8 cellular contexts compared by ENCODE assay signal in genomic region chr17:7439462-7440112, GRCh38. TPM values are rescaled to one million over a fixed set of nuclear protein-coding genes. Genes with fewer than 3 reads are reported as not detected.
DNase-seq lines count a peak whose midpoint lies in the region; ATAC-seq and TF ChIP-seq lines count a peak whose summit lies in the region.

Gene FGF11 (plus strand): TSS chr17:7439512. CDS start chr17:7439621, 109 bp downstream.

- no peaks in the 10 kb centered on the region for H3K9me3 ChIP-seq in CD8-positive, alpha-beta T cell (ENCODE audit: low read length)
- H3K9me3 ChIP-seq in Peyer's patch (no peaks in the 10 kb centered on the region), esophagus muscularis mucosa (no peaks in the 10 kb centered on the region), osteoblast (ENCODE audit: low read depth, low read length) (no peaks in the 10 kb centered on the region)

- H3K4me1 ChIP-seq in CD8-positive, alpha-beta T cell (ENCODE audit: insufficient read depth, low read length): peaks cover 49% of the 10 kb centered on the region
- H3K4me1 ChIP-seq in Peyer's patch (peaks cover 8 to 48% (median 30%) of the 10 kb centered on the region in 4 donors), esophagus muscularis mucosa (peaks cover 59 to 72% (median 67%) of the 10 kb centered on the region in 4 donors), osteoblast (ENCODE audit: insufficient read depth, low read length) (peaks cover 35% of the 10 kb centered on the region)

- H3K27ac ChIP-seq in CD8-positive, alpha-beta T cell (ENCODE audit: low read depth, low read length): no peak within 1 kb of the TSS
- H3K27ac ChIP-seq in Peyer's patch (peak within 1 kb of the TSS in 1 of 4 donors; percentile 78), esophagus muscularis mucosa (replicated peaks in 1 of 4) (no peak within 1 kb of the TSS), osteoblast (ENCODE audit: low read depth, low read length) (no peak within 1 kb of the TSS)

- TF ChIP-seq POLR2A in Peyer's patch (IDR thresholded peaks at IDR 0.05): no peak
- no peak for TF ChIP-seq POLR2A in esophagus muscularis mucosa (IDR thresholded peaks at IDR 0.05; ENCODE audit: low read depth)

- intact Hi-C loops in CD8-positive, alpha-beta T cell (cut with DNase I, micrococcal nuclease): loop anchor here in 1 of 2 experiments (5.0 kb wide), 3 partner anchors 108 to 392 kb away; partner anchors contain the start of genes CLDN7 and TNFSF12
- intact Hi-C loops in esophagus muscularis mucosa (cut with DNase I): loop anchor here (5.0 kb wide), 2 partner anchors 48 to 118 kb away; partner anchors contain the start of gene TNFSF13

- peak within 1 kb of the TSS; percentile 85 for H3K4me2 ChIP-seq in osteoblast (ENCODE audit: insufficient read depth, low read length)

- peaks cover 38% of the 10 kb centered on the region for H3K27me3 Mint-ChIP-seq in CD8-positive, alpha-beta T cell (ENCODE audit: low read depth)

- peak within 1 kb of the TSS; percentile 80 for H3K4me3 Mint-ChIP-seq in CD8-positive, alpha-beta T cell

- DNase-seq in CD8-positive, alpha-beta T cell: peak in 1 of 7 experiments; percentile 17
- DNase-seq in Peyer's patch: no peak
- no peak for DNase-seq in esophagus muscularis mucosa (ENCODE audit: extremely low spot score)
- DNase-seq in osteoblast (ENCODE audit: insufficient read length, low spot score, missing footprints): peak; percentile 59
- DNase-seq in CD1c-positive myeloid dendritic cell (ENCODE audit: extremely low spot score): no peak
- no peak for DNase-seq in cortex of kidney (lab: John Stamatoyannopoulos, UW)
- DNase-seq in omental fat pad (ENCODE audit: low spot score): no peak
- DNase-seq in NCI-H1930 (lab: John Stamatoyannopoulos, UW): no peak

- POLR2A ChIA-PET in CD8-positive, alpha-beta T cell (lab: Charles Lee): interaction anchor here (1.3 to 3.4 kb wide), 4 partner anchors 16 to 74 kb away, joined by 3 to 14 read pairs (median 4); partner anchors contain the start of gene POLR2A

- H3K9me3 Mint-ChIP-seq in CD8-positive, alpha-beta T cell: no peaks in the 10 kb centered on the region

- H3K79me2 ChIP-seq in osteoblast (ENCODE audit: insufficient read depth, low read length): no peaks in the 10 kb centered on the region

- H3K27me3 ChIP-seq in CD8-positive, alpha-beta T cell (ENCODE audit: insufficient read depth, low read length): peaks cover 10% of the 10 kb centered on the region
- H3K27me3 ChIP-seq in Peyer's patch (peaks cover 0 to 19% of the 10 kb centered on the region in 2 donors), esophagus muscularis mucosa (peaks cover 0 to 97% (median 37%) of the 10 kb centered on the region in 4 donors), osteoblast (ENCODE audit: insufficient read depth, low read length) (peaks cover 40% of the 10 kb centered on the region)

- CTCF ChIA-PET in CD8-positive, alpha-beta T cell (lab: Charles Lee): interaction anchor here (0.8 to 8.2 kb wide), 6 partner anchors 9 to 121 kb away, joined by 3 to 120 read pairs (median 7); partner anchors contain the start of genes KCTD11 and TMEM95

- no peak for ATAC-seq in CD8-positive, alpha-beta T cell
- ATAC-seq in omental fat pad (ENCODE audit: low FRiP score): no peak

- no peaks in the 10 kb centered on the region for H4K20me1 ChIP-seq in osteoblast (ENCODE audit: insufficient read depth, low read length)

- H3K4me1 Mint-ChIP-seq in CD8-positive, alpha-beta T cell (ENCODE audit: low read depth): peaks cover 47% of the 10 kb centered on the region

- H3K4me3 ChIP-seq in CD8-positive, alpha-beta T cell (ENCODE audit: low read depth, low read length): peak within 1 kb of the TSS; percentile 44
- H3K4me3 ChIP-seq in Peyer's patch (peak within 1 kb of the TSS; percentile 3 to 76 (median 55)), esophagus muscularis mucosa (peak within 1 kb of the TSS; percentile 43 to 62 (median 46)), osteoblast (ENCODE audit: insufficient read depth, low read length) (peak within 1 kb of the TSS; percentile 58)

- H3K36me3 Mint-ChIP-seq in CD8-positive, alpha-beta T cell: no peaks in the 10 kb centered on the region

- peak within 1 kb of the TSS; percentile 22 for H3K27ac Mint-ChIP-seq in CD8-positive, alpha-beta T cell

- peak within 1 kb of the TSS; percentile 41 for H2AFZ ChIP-seq in osteoblast (ENCODE audit: low read length)

- no peak for TF ChIP-seq CTCF in CD8-positive, alpha-beta T cell (IDR thresholded peaks at IDR 0.05)
- TF ChIP-seq CTCF in Peyer's patch (IDR thresholded peaks at IDR 0.05) (no peak), esophagus muscularis mucosa (IDR thresholded peaks at IDR 0.05) (no peak), osteoblast (IDR thresholded peaks at IDR 0.05; ENCODE audit: extremely low read depth, low read depth, low read length) (no peak), omental fat pad (IDR thresholded peaks at IDR 0.05) (no peak)

- no peak for TF ChIP-seq EP300 in esophagus muscularis mucosa (IDR thresholded peaks at IDR 0.05)

- WGBS in esophagus muscularis mucosa: 6% methylated on average over 20 of the region's 50 CpGs

- H3K36me3 ChIP-seq in CD8-positive, alpha-beta T cell (ENCODE audit: insufficient read depth, low read length): no peaks in the 10 kb centered on the region
- H3K36me3 ChIP-seq in Peyer's patch: no peaks in the 10 kb centered on the region
- H3K36me3 ChIP-seq in esophagus muscularis mucosa: no peaks in the 10 kb centered on the region
- no peaks in the 10 kb centered on the region for H3K36me3 ChIP-seq in osteoblast (ENCODE audit: insufficient read depth, low read length)

RNA-seq across cellular contexts. Expression of gene FGF11, which starts in this region (rescaled TPM):
- total RNA-seq in CD8-positive, alpha-beta T cell: 1 to 10 TPM; 1.7 TPM
- total RNA-seq in Peyer's patch (1 to 10 TPM in 1 of 4 donors, not detected in 3; 1.0 TPM), esophagus muscularis mucosa (1 to 10 TPM in 2 of 4 donors, under 1 TPM in 1, not detected in 1; 0.50 to 1.9 (median 1.3) TPM), osteoblast (0.29 and 0.36 TPM in 2 replicates), omental fat pad (1 to 10 TPM in 3 of 4 donors, under 1 TPM in 1; 0.72 to 1.9 (median 1.7) TPM)

Comparison
In these comparisons a context has a peak if more than half of its experiments do, and no peak if none do; other contexts are left out.
1. Peak in DNase-seq, H3K4me3 ChIP-seq and H3K4me2 ChIP-seq in osteoblast; RNA of the gene not detected or under 1 TPM.